In genomic region chr13:68380041-68380973, GRCh38 we compare ENCODE assay signal across 1 cellular context.
A peak's percentile ranks its signal among the peaks of the same experiment; 100 is the strongest.
TF ChIP-seq lines count a peak whose summit lies in the region.

No MANE protein-coding gene starts in this region.

TF ChIP-seq in HepG2, 621 proteins besides CTCF, POLR2A, EP300 and RAD21 (continued from another document and continues in another):
- no peak; the same call in 1 of the 2 replicates for TF ChIP-seq EHMT2 (IDR thresholded peaks at IDR 0.05; ENCODE audit: borderline replicate concordance, low read depth, low read length)
- peak; percentile 59; the same call in 1 of the 2 replicates for TF ChIP-seq ZNF362 (CRISPR knock-in tag; IDR thresholded peaks at IDR 0.05; ENCODE audit: borderline replicate concordance)
- peak; percentile 86 for TF ChIP-seq ARID3A (IDR thresholded peaks at IDR 0.05; ENCODE audit: low read depth, low read length)
- TF ChIP-seq TAF15 (IDR thresholded peaks at IDR 0.05; ENCODE audit: low read depth, low read length, poor library complexity, severe bottlenecking), result no peak
- peak; percentile 79 for TF ChIP-seq FOXK1 (CRISPR knock-in tag; IDR thresholded peaks at IDR 0.05; ENCODE audit: borderline replicate concordance, low read depth)
- TF ChIP-seq ARID5B (CRISPR knock-in tag; IDR thresholded peaks at IDR 0.05), result peak; percentile 98
- peak; percentile 39; the same call in 1 of the 2 replicates for TF ChIP-seq TBX3 (IDR thresholded peaks at IDR 0.05; ENCODE audit: borderline replicate concordance)
- no peak for TF ChIP-seq HCFC1 (IDR thresholded peaks at IDR 0.05; ENCODE audit: low read depth, low read length)
- peak in 1 of 2 experiments; percentile 28; a peak in 1 of 4 replicates for TF ChIP-seq KLF16 (CRISPR knock-in tag; IDR thresholded peaks at IDR 0.05)
- TF ChIP-seq ZNF333 (CRISPR knock-in tag; IDR thresholded peaks at IDR 0.05; ENCODE audit: borderline replicate concordance), result no peak
- peak; percentile 86; the same call in 1 of the 2 replicates for TF ChIP-seq HMG20A (CRISPR knock-in tag; IDR thresholded peaks at IDR 0.05; ENCODE audit: borderline replicate concordance)
- peak; percentile 94 for TF ChIP-seq RXRB (CRISPR knock-in tag; IDR thresholded peaks at IDR 0.05; ENCODE audit: borderline replicate concordance)
- TF ChIP-seq DNMT3B (CRISPR knock-in tag; conservative IDR thresholded peaks at IDR 0.05), result 0 out of 2 replicates have a peak, but pooled peaks have one; percentile 28
- TF ChIP-seq ZNF180 (CRISPR knock-in tag; IDR thresholded peaks at IDR 0.05; ENCODE audit: borderline replicate concordance, low read depth), result no peak
- no peak for TF ChIP-seq ZNF691 (CRISPR knock-in tag; IDR thresholded peaks at IDR 0.05; ENCODE audit: borderline replicate concordance, low read depth)
- no peak for TF ChIP-seq THAP8 (CRISPR knock-in tag; IDR thresholded peaks at IDR 0.05; ENCODE audit: borderline replicate concordance)
- peak; percentile 82 for TF ChIP-seq SOX5 (CRISPR knock-in tag; IDR thresholded peaks at IDR 0.05; ENCODE audit: borderline replicate concordance)
- TF ChIP-seq KDM5A (IDR thresholded peaks at IDR 0.05; ENCODE audit: borderline replicate concordance, low read length), result no peak
- no peak for TF ChIP-seq BCL3 (CRISPR knock-in tag; IDR thresholded peaks at IDR 0.05)
- peak; percentile 81; the same call in 1 of the 2 replicates for TF ChIP-seq ZNF503 (CRISPR knock-in tag; IDR thresholded peaks at IDR 0.05)
- no peak for TF ChIP-seq ZBTB39 (CRISPR knock-in tag; IDR thresholded peaks at IDR 0.05)
- no peak for TF ChIP-seq ZNF883 (CRISPR knock-in tag; IDR thresholded peaks at IDR 0.05; ENCODE audit: not compliant biosample characterization)
- TF ChIP-seq ZNF3 (CRISPR knock-in tag; IDR thresholded peaks at IDR 0.05), result peak; percentile 63; the same call in 1 of the 2 replicates
- no peak for TF ChIP-seq KDM5B (CRISPR knock-in tag; IDR thresholded peaks at IDR 0.05; ENCODE audit: borderline replicate concordance)
- TF ChIP-seq MIXL1 (CRISPR knock-in tag; IDR thresholded peaks at IDR 0.05), result peak; percentile 67
- TF ChIP-seq MED1 (CRISPR knock-in tag; IDR thresholded peaks at IDR 0.05), result peak; percentile 35; the same call in 1 of the 2 replicates
- no peak for TF ChIP-seq ZNF335 (CRISPR knock-in tag; IDR thresholded peaks at IDR 0.05)
- TF ChIP-seq GATA4 (IDR thresholded peaks at IDR 0.05; ENCODE audit: borderline replicate concordance, low read depth), result peak; percentile 67; the same call in 1 of the 2 replicates
- no peak for TF ChIP-seq ZNF205 (CRISPR knock-in tag; IDR thresholded peaks at IDR 0.05)
- TF ChIP-seq ZNF337 (CRISPR knock-in tag; IDR thresholded peaks at IDR 0.05; ENCODE audit: borderline replicate concordance, low read depth), result no peak
- TF ChIP-seq TBX2 (CRISPR knock-in tag; IDR thresholded peaks at IDR 0.05; ENCODE audit: borderline replicate concordance), result no peak
- TF ChIP-seq NR2F6 (IDR thresholded peaks at IDR 0.05), result peak; percentile 59
- TF ChIP-seq NR2F6 (CRISPR knock-in tag; IDR thresholded peaks at IDR 0.05), result no peak
- TF ChIP-seq STAT5B (CRISPR knock-in tag; IDR thresholded peaks at IDR 0.05), result no peak
- TF ChIP-seq CSRNP1 (CRISPR knock-in tag; IDR thresholded peaks at IDR 0.05), result no peak
- no peak for TF ChIP-seq NKX3-1 (CRISPR knock-in tag; IDR thresholded peaks at IDR 0.05)
- peak; percentile 63 for TF ChIP-seq SAP130 (CRISPR knock-in tag; IDR thresholded peaks at IDR 0.05; ENCODE audit: low read depth)
- TF ChIP-seq THRA (CRISPR knock-in tag; IDR thresholded peaks at IDR 0.05; ENCODE audit: borderline replicate concordance), result peak; percentile 30; the same call in 1 of the 2 replicates
- no peak for TF ChIP-seq CBX5 (CRISPR knock-in tag; IDR thresholded peaks at IDR 0.05; ENCODE audit: borderline replicate concordance)
- TF ChIP-seq FOXJ3 (CRISPR knock-in tag; IDR thresholded peaks at IDR 0.05; ENCODE audit: borderline replicate concordance), result peak; percentile 72; the same call in 1 of the 2 replicates
- no peak for TF ChIP-seq STAT6 (CRISPR knock-in tag; IDR thresholded peaks at IDR 0.05; ENCODE audit: borderline replicate concordance)
